In genomic region chr3:124512881-124513609, GRCh38 we compare ENCODE assay signal across 24 cellular contexts.
DNase-seq lines count a peak whose midpoint lies in the region; ATAC-seq and TF ChIP-seq lines count a peak whose summit lies in the region.
"Had no signal": no experiment of that assay in that cellular context is flagged by ENCODE, and none has a peak within 500 bp of the region (broad histone marks: within the 10 kb centered on the region; RNA-seq: fewer than 3 reads in every experiment).

No MANE protein-coding gene starts in this region.

- peak overlapping the region; percentile 84 for H2AFZ ChIP-seq in GM23338
- H2AFZ ChIP-seq: PC-9 had no signal

- H3K27me3 Mint-ChIP-seq in GM23338 (ENCODE audit: insufficient read depth, low read depth, poor library complexity) = no peaks in the 10 kb centered on the region
- no peaks in the 10 kb centered on the region for H3K27me3 Mint-ChIP-seq in progenitor cell of endocrine pancreas

- H3K9me3 Mint-ChIP-seq in GM23338 (no peaks in the 10 kb centered on the region), progenitor cell of endocrine pancreas (ENCODE audit: low read depth) (no peaks in the 10 kb centered on the region)
- H3K9me3 Mint-ChIP-seq: activated B cell treated with CpG ODN at 0.5 μM for 24 hours; activated T-cell treated with anti-CD3 and anti-CD28 coated beads, Interleukin-2, amount 50 U/mL, for 4 hours; CD14-positive monocyte; naive thymus-derived CD4-positive, alpha-beta T cell; stimulated activated naive CD8-positive, alpha-beta T cell treated with anti-CD3 and anti-CD28 coated beads, Interleukin-15, amount 100 ng/mL, for 72 hours had no signal

- no peaks in the 10 kb centered on the region for H4K20me1 ChIP-seq in GM23338 (replicated peaks; ENCODE audit: insufficient read depth)

- peak overlapping the region; percentile 2 for H3K4me2 ChIP-seq in GM23338
- H3K4me2 ChIP-seq: PC-9 had no signal

- no peaks in the 10 kb centered on the region for H3F3A ChIP-seq in GM23338 (replicated peaks; ENCODE audit: low read depth)

- H3K4me1 Mint-ChIP-seq in GM23338 (peaks cover 14% of the 10 kb centered on the region), progenitor cell of endocrine pancreas (ENCODE audit: low read depth) (peaks cover 10% of the 10 kb centered on the region)
- H3K4me1 Mint-ChIP-seq: activated B cell treated with CpG ODN at 0.5 μM for 24 hours; CD14-positive monocyte; naive thymus-derived CD4-positive, alpha-beta T cell; stimulated activated naive CD8-positive, alpha-beta T cell treated with anti-CD3 and anti-CD28 coated beads, Interleukin-15, amount 100 ng/mL, for 72 hours had no signal

- ATAC-seq in GM23338 (peak; percentile 81), HG03521 (IDR thresholded peaks at IDR 0.05; ENCODE audit: unreplicated experiment) (no peak)
- ATAC-seq: activated T-cell treated with anti-CD3 and anti-CD28 coated beads, Interleukin-2, amount 50 U/mL, for 4 hours; naive thymus-derived CD4-positive, alpha-beta T cell; stimulated activated naive CD8-positive, alpha-beta T cell treated with anti-CD3 and anti-CD28 coated beads, Interleukin-15, amount 100 ng/mL, for 72 hours; T-helper 17 cell had no signal

- H3K4me3 Mint-ChIP-seq in GM23338 (no peak overlapping the region), progenitor cell of endocrine pancreas (ENCODE audit: low read depth) (no peak overlapping the region)
- H3K4me3 Mint-ChIP-seq: activated B cell treated with CpG ODN at 0.5 μM for 24 hours; activated T-cell treated with anti-CD3 and anti-CD28 coated beads, Interleukin-2, amount 50 U/mL, for 4 hours; CD14-positive monocyte; naive thymus-derived CD4-positive, alpha-beta T cell; stimulated activated naive CD8-positive, alpha-beta T cell treated with anti-CD3 and anti-CD28 coated beads, Interleukin-15, amount 100 ng/mL, for 72 hours; T-helper 17 cell had no signal

- DNase-seq in GM23338 (ENCODE audit: low spot score) = peak; percentile 57
- peak; percentile 6 for DNase-seq in NCI-H69 (lab: John Stamatoyannopoulos, UW)
- peak; percentile 11 for DNase-seq in progenitor cell of endocrine pancreas (ENCODE audit: low spot score, unreplicated experiment)
- DNase-seq in globus pallidus (ENCODE audit: low spot score) = no peak
- DNase-seq in CD1c-positive myeloid dendritic cell (ENCODE audit: extremely low spot score) = no peak
- DNase-seq in DMS 273 treated with DMSO at 0.1 percent for 48 hours (lab: John Stamatoyannopoulos, UW) = no peak
- DNase-seq: activated B cell treated with CpG ODN at 0.5 μM for 24 hours; activated naive CD4-positive, alpha-beta T cell treated with anti-CD3 and anti-CD28 coated beads, Interleukin-2, amount 50 U/mL, for 16 hours; activated T-cell treated with anti-CD3 and anti-CD28 coated beads, Interleukin-2, amount 50 U/mL, for 4 hours; DMS79; effector memory CD4-positive, alpha-beta T cell; lower lobe of right lung; naive thymus-derived CD4-positive, alpha-beta T cell; NCI-H2171 treated with DMSO at 0.1 percent for 48 hours; NCI-H748 treated with DMSO at 0.1 percent for 48 hours; stimulated activated CD4-positive, alpha-beta T cell treated with anti-CD3 and anti-CD28 coated beads, Interleukin-2, amount 100 ng/mL, for 48 hours; stimulated activated naive CD8-positive, alpha-beta T cell treated with anti-CD3 and anti-CD28 coated beads, Interleukin-15, amount 100 ng/mL, for 72 hours; T-helper 17 cell; uterus had no signal

- H3K9me2 ChIP-seq in GM23338 (ENCODE audit: insufficient read depth) = no peaks in the 10 kb centered on the region

- no peaks in the 10 kb centered on the region for H3K9me3 ChIP-seq in iPS-18a (ENCODE audit: control insufficient read depth, low read depth, low read length)
- H3K9me3 ChIP-seq: lower lobe of right lung, SJSA1, uterus had no signal

- H3K4me3 ChIP-seq in GM23338 (no peak overlapping the region), iPS-18a (ENCODE audit: low read length) (no peak overlapping the region)
- H3K4me3 ChIP-seq: lower lobe of right lung, PC-9, SJSA1, uterus had no signal

- H3K9ac ChIP-seq in iPS-18a (ENCODE audit: low read length) = no peak overlapping the region

- H3K79me2 ChIP-seq in GM23338 (replicated peaks; ENCODE audit: insufficient read depth) = no peaks in the 10 kb centered on the region

- no peaks in the 10 kb centered on the region for H3K36me3 ChIP-seq in GM23338 (ENCODE audit: insufficient read depth)
- H3K36me3 ChIP-seq in iPS-18a (ENCODE audit: control insufficient read depth, low read depth, low read length) = no peaks in the 10 kb centered on the region
- H3K36me3 ChIP-seq: lower lobe of right lung, SJSA1, uterus had no signal

- TF ChIP-seq CTCF in GM23338 (conservative IDR thresholded peaks at IDR 0.05; ENCODE audit: low read depth in 2 of 2) (peak; percentile 24 to 50; a peak in 3 of 4 replicates), progenitor cell of endocrine pancreas (IDR thresholded peaks at IDR 0.05; ENCODE audit: unreplicated experiment) (peak; percentile 20)

- H3K27ac Mint-ChIP-seq in GM23338 (peak overlapping the region; percentile 89), progenitor cell of endocrine pancreas (peak overlapping the region; percentile 35)
- H3K27ac Mint-ChIP-seq: activated B cell treated with CpG ODN at 0.5 μM for 24 hours; naive thymus-derived CD4-positive, alpha-beta T cell; T-helper 17 cell had no signal

- H3K4me1 ChIP-seq in GM23338 (ENCODE audit: insufficient read depth) (peaks cover 11% of the 10 kb centered on the region), iPS-18a (ENCODE audit: control insufficient read depth, low read depth, low read length) (peaks cover 11% of the 10 kb centered on the region)
- H3K4me1 ChIP-seq: lower lobe of right lung, uterus had no signal

- no peaks in the 10 kb centered on the region for H3K36me3 Mint-ChIP-seq in GM23338 (ENCODE audit: low read depth)
- H3K36me3 Mint-ChIP-seq in progenitor cell of endocrine pancreas (ENCODE audit: insufficient read depth) = peaks cover 14% of the 10 kb centered on the region
- H3K36me3 Mint-ChIP-seq: CD14-positive monocyte; naive thymus-derived CD4-positive, alpha-beta T cell had no signal

- no peaks in the 10 kb centered on the region for H3K27me3 ChIP-seq in GM23338 (ENCODE audit: insufficient read depth)
- H3K27me3 ChIP-seq in iPS-18a (ENCODE audit: control insufficient read depth, insufficient read depth, low read length) = no peaks in the 10 kb centered on the region
- H3K27me3 ChIP-seq: SJSA1, uterus had no signal

- H3K27ac ChIP-seq in GM23338 (ENCODE audit: low read depth) (peak overlapping the region; percentile 52), iPS-18a (ENCODE audit: low read length) (peak overlapping the region; percentile 18)
- H3K27ac ChIP-seq: lower lobe of right lung, PC-9, SJSA1, uterus had no signal

TF ChIP-seq in GM23338, 12 proteins besides CTCF, POLR2A, EP300 and RAD21:
- TF ChIP-seq REST (IDR thresholded peaks at IDR 0.05; ENCODE audit: unreplicated experiment) (no peak), STAT1 (IDR thresholded peaks at IDR 0.05; ENCODE audit: unreplicated experiment) (no peak)
TF ChIP-seq in GM23338: peak in this region for 0.

Comparison
In these comparisons a context has a peak if more than half of its experiments do, and no peak if none do; other contexts are left out.
1. DNase-seq: peak in GM23338 (single experiment), NCI-H69 (single experiment) and progenitor cell of endocrine pancreas (single experiment); none in globus pallidus (single experiment), CD1c-positive myeloid dendritic cell (single experiment) and DMS 273 treated with DMSO at 0.1 percent for 48 hours (single experiment).